ENCODE assay signal across 1 cellular context in genomic region chr6:136317023-136317649, GRCh38.
TF ChIP-seq lines count a peak whose summit lies in the region.

No MANE protein-coding gene starts in this region.

TF ChIP-seq in K562, 482 proteins besides CTCF, POLR2A, EP300 and RAD21 (continued from another document):
- TF ChIP-seq E4F1 (CRISPR knock-in tag; IDR thresholded peaks at IDR 0.05; ENCODE audit: borderline replicate concordance): no peak
- TF ChIP-seq NR2F6 (CRISPR knock-in tag; IDR thresholded peaks at IDR 0.05): no peak
- TF ChIP-seq EGR1 (conservative IDR thresholded peaks at IDR 0.05): no peak
- TF ChIP-seq FOXK2 (conservative IDR thresholded peaks at IDR 0.05 in 1 of 2, IDR thresholded peaks at IDR 0.05 in 1 of 2; ENCODE audit: low read depth in 2 of 2): peak in 1 of 2 experiments; percentile 38; a peak in 1 of 4 replicates
- TF ChIP-seq DMBX1 (CRISPR knock-in tag; IDR thresholded peaks at IDR 0.05; ENCODE audit: borderline replicate concordance): no peak
- TF ChIP-seq CC2D1A (IDR thresholded peaks at IDR 0.05): 0 out of 2 replicates have a peak, but pooled peaks have one; percentile 15
- TF ChIP-seq ZNF146 (CRISPR knock-in tag; IDR thresholded peaks at IDR 0.05; ENCODE audit: unreplicated experiment): no peak
- no peak for TF ChIP-seq JUNB (CRISPR knock-in tag; conservative IDR thresholded peaks at IDR 0.05)
- TF ChIP-seq SIN3A (IDR thresholded peaks at IDR 0.05; ENCODE audit: borderline replicate concordance in 2 of 2, control insufficient read depth in 1 of 2, low read depth in 2 of 2, low read length in 2 of 2): no peak
- TF ChIP-seq FOXK1 (CRISPR knock-in tag; IDR thresholded peaks at IDR 0.05; ENCODE audit: borderline replicate concordance): no peak
- TF ChIP-seq IFI16 (CRISPR knock-in tag; IDR thresholded peaks at IDR 0.05): no peak
- TF ChIP-seq NKRF (IDR thresholded peaks at IDR 0.05; ENCODE audit: borderline replicate concordance): no peak
- TF ChIP-seq NR3C1 (CRISPR knock-in tag; IDR thresholded peaks at IDR 0.05): no peak
- 0 out of 2 replicates have a peak, but pooled peaks have one; percentile 37 for TF ChIP-seq KLF16 (IDR thresholded peaks at IDR 0.05)
- TF ChIP-seq MBD1 (CRISPR knock-in tag; IDR thresholded peaks at IDR 0.05): no peak
- TF ChIP-seq ZFPM2 (CRISPR knock-in tag; IDR thresholded peaks at IDR 0.05): no peak
- no peak for TF ChIP-seq JUN (IDR thresholded peaks at IDR 0.05; ENCODE audit: borderline replicate concordance, low read depth, low read length)
- TF ChIP-seq JUN (CRISPR knock-in tag; IDR thresholded peaks at IDR 0.05; ENCODE audit: borderline replicate concordance): no peak
- TF ChIP-seq BMI1 (IDR thresholded peaks at IDR 0.05; ENCODE audit: low read length): 0 out of 2 replicates have a peak, but pooled peaks have one; percentile 22
- no peak for TF ChIP-seq ZNF551 (CRISPR knock-in tag; IDR thresholded peaks at IDR 0.05)
- TF ChIP-seq ETV1 (tag; conservative IDR thresholded peaks at IDR 0.05; ENCODE audit: low read depth): no peak
- TF ChIP-seq BRCA1 (IDR thresholded peaks at IDR 0.05): no peak
- no peak for TF ChIP-seq BRCA1 (CRISPR knock-in tag; IDR thresholded peaks at IDR 0.05)
- TF ChIP-seq ZNF511 (CRISPR knock-in tag; IDR thresholded peaks at IDR 0.05): no peak
- TF ChIP-seq FOXA3 (CRISPR knock-in tag; conservative IDR thresholded peaks at IDR 0.05 in 1 of 2, IDR thresholded peaks at IDR 0.05 in 1 of 2): no peak
- TF ChIP-seq MED1 (CRISPR knock-in tag; IDR thresholded peaks at IDR 0.05; ENCODE audit: borderline replicate concordance): no peak
- no peak for TF ChIP-seq FOXJ2 (tag; IDR thresholded peaks at IDR 0.05)
- TF ChIP-seq KLF13 (tag; IDR thresholded peaks at IDR 0.05; ENCODE audit: borderline replicate concordance, low read depth): peak; percentile 32; the same call in 1 of the 2 replicates
- no peak for TF ChIP-seq SRSF7 (optimal IDR thresholded peaks at IDR 0.05; ENCODE audit: low read depth, low read length)
- TF ChIP-seq KDM4B (IDR thresholded peaks at IDR 0.05; ENCODE audit: borderline replicate concordance in 2 of 2, low read depth in 1 of 2): no peak
- no peak for TF ChIP-seq HNRNPL (IDR thresholded peaks at IDR 0.05; ENCODE audit: low read depth, low read length)
- no peak for TF ChIP-seq ZNF592 (IDR thresholded peaks at IDR 0.05)
- no peak for TF ChIP-seq ZNF217 (CRISPR knock-in tag; IDR thresholded peaks at IDR 0.05)
- TF ChIP-seq MAX (CRISPR knock-in tag; IDR thresholded peaks at IDR 0.05): no peak
- TF ChIP-seq BCL6 (CRISPR knock-in tag; IDR thresholded peaks at IDR 0.05): no peak
- 0 out of 2 replicates have a peak, but pooled peaks have one; percentile 37 for TF ChIP-seq HLTF (IDR thresholded peaks at IDR 0.05)
- no peak for TF ChIP-seq CLOCK (CRISPR knock-in tag; IDR thresholded peaks at IDR 0.05; ENCODE audit: borderline replicate concordance)
